10 cellular contexts compared by ENCODE assay signal in genomic region chr12:116053479-116054195, GRCh38.
DNase-seq lines count a peak whose midpoint lies in the region; ATAC-seq and TF ChIP-seq lines count a peak whose summit lies in the region.
"Had no signal": no experiment of that assay in that cellular context is flagged by ENCODE, and none has a peak within 500 bp of the region (broad histone marks: within the 10 kb centered on the region; RNA-seq: fewer than 3 reads in every experiment).

No MANE protein-coding gene starts in this region.

- H2BK5ac ChIP-seq in mesendoderm (ENCODE audit: low read length), result no peak overlapping the region

- H3K23ac ChIP-seq in mesendoderm (ENCODE audit: low read length), result no peak overlapping the region

- peak; percentile 68 for DNase-seq in AG08395 (ENCODE audit: low spot score)
- DNase-seq in OCI-M1 (lab: John Stamatoyannopoulos, UW), result peak; percentile 43
- peak; percentile 82 to 95 for DNase-seq in fibroblast of lung (ENCODE audit: low read depth in 2 of 2)
- no peak for DNase-seq in RPMI8226
- no peak for DNase-seq in mesendoderm
- DNase-seq in SW 1271 (lab: John Stamatoyannopoulos, UW), result no peak
- DNase-seq: CD4-positive, alpha-beta memory T cell had no signal

- ATAC-seq in HG03521 (IDR thresholded peaks at IDR 0.05; ENCODE audit: unreplicated experiment), result no peak

- H4K8ac ChIP-seq in mesendoderm (ENCODE audit: low read depth, low read length), result no peak overlapping the region

- H3K79me2 ChIP-seq in fibroblast of lung (ENCODE audit: control insufficient read depth, insufficient read depth, low read length) (peaks cover 48% of the 10 kb centered on the region), mesendoderm (ENCODE audit: control insufficient read depth, insufficient read depth, low read length) (peaks cover 17% of the 10 kb centered on the region)

- no peak overlapping the region for H3K27ac ChIP-seq in fibroblast of lung (ENCODE audit: insufficient read depth, low read length)
- peak overlapping the region; percentile 17 for H3K27ac ChIP-seq in muscle layer of duodenum (ENCODE audit: low read length)
- no peak overlapping the region for H3K27ac ChIP-seq in mesendoderm (ENCODE audit: low read depth, low read length)
- H3K27ac ChIP-seq: SJSA1 had no signal

- H3K4me1 ChIP-seq in fibroblast of lung (ENCODE audit: control insufficient read depth, extremely low read depth, insufficient read depth, low read length) (peaks cover 9% of the 10 kb centered on the region), muscle layer of duodenum (ENCODE audit: control insufficient read depth in 1 of 2, insufficient read depth in 2 of 2, low read length in 2 of 2) (peaks cover 24 to 59% of the 10 kb centered on the region in 2 donors), mesendoderm (ENCODE audit: control insufficient read depth, low read depth, low read length) (no peaks in the 10 kb centered on the region)

- H3K9ac ChIP-seq in fibroblast of lung (ENCODE audit: insufficient read depth, low read length) (no peak overlapping the region), mesendoderm (ENCODE audit: low read length) (no peak overlapping the region)

- no peak overlapping the region for H4K5ac ChIP-seq in mesendoderm (ENCODE audit: low read length)

- H3K4me3 ChIP-seq in fibroblast of lung (replicated peaks in 1 of 4; ENCODE audit: control extremely low read depth in 1 of 4, insufficient read depth in 1 of 4, low read depth in 3 of 4, low read length in 4 of 4), result no peak overlapping the region
- no peak overlapping the region for H3K4me3 ChIP-seq in muscle layer of duodenum (ENCODE audit: low read depth in 1 of 2, low read length in 2 of 2)
- no peak overlapping the region for H3K4me3 ChIP-seq in mesendoderm (ENCODE audit: low read length)
- H3K4me3 ChIP-seq: SJSA1 had no signal

- H3K56ac ChIP-seq in mesendoderm (ENCODE audit: low read length), result no peak overlapping the region

- WGBS in mesendoderm (ENCODE audit: extremely low coverage, insufficient coverage, low lambda C conversion rate), result no CpG with 5 or more reads among the region's 3 CpGs

- H2BK120ac ChIP-seq in mesendoderm (ENCODE audit: low read depth, low read length), result no peak overlapping the region

- H4K20me1 ChIP-seq in fibroblast of lung (ENCODE audit: control insufficient read depth, extremely low read depth, insufficient read depth, low read length), result no peaks in the 10 kb centered on the region

- no peak overlapping the region for H2AK5ac ChIP-seq in mesendoderm (ENCODE audit: low read length)

- H3K4ac ChIP-seq in mesendoderm (ENCODE audit: low read depth, low read length), result no peak overlapping the region

- H3K18ac ChIP-seq in mesendoderm (ENCODE audit: low read length), result no peak overlapping the region

- peaks cover 9% of the 10 kb centered on the region for H3K79me1 ChIP-seq in mesendoderm (ENCODE audit: low read length)

- H3K27me3 ChIP-seq in fibroblast of lung (ENCODE audit: control insufficient read depth, insufficient read depth, low read length) (no peaks in the 10 kb centered on the region), muscle layer of duodenum (ENCODE audit: low read depth, low read length) (no peaks in the 10 kb centered on the region), mesendoderm (ENCODE audit: insufficient read depth, low read length, poor library complexity) (no peaks in the 10 kb centered on the region)
- H3K27me3 ChIP-seq: SJSA1 had no signal

- H3K4me2 ChIP-seq in fibroblast of lung (ENCODE audit: extremely low read depth, insufficient read depth, low read length), result peak overlapping the region; percentile 21
- H3K4me2 ChIP-seq in mesendoderm (ENCODE audit: low read length), result no peak overlapping the region

- H3K9me3 ChIP-seq in fibroblast of lung (ENCODE audit: control insufficient read depth, insufficient read depth, low read depth, low read length) (no peaks in the 10 kb centered on the region), muscle layer of duodenum (ENCODE audit: control insufficient read depth in 1 of 2, low read length in 2 of 2) (no peaks in the 10 kb centered on the region)
- H3K9me3 ChIP-seq: SJSA1 had no signal

- H2BK15ac ChIP-seq in mesendoderm (replicated peaks; ENCODE audit: low read depth), result no peak overlapping the region

- H3K36me3 ChIP-seq in fibroblast of lung (ENCODE audit: control insufficient read depth, insufficient read depth, low read length) (no peaks in the 10 kb centered on the region), muscle layer of duodenum (ENCODE audit: control insufficient read depth in 1 of 2, insufficient read depth in 2 of 2, low read length in 2 of 2) (no peaks in the 10 kb centered on the region), mesendoderm (ENCODE audit: control insufficient read depth, insufficient read depth, low read length) (no peaks in the 10 kb centered on the region)
- H3K36me3 ChIP-seq: SJSA1 had no signal

- TF ChIP-seq CTCF in fibroblast of lung (conservative IDR thresholded peaks at IDR 0.05 in 1 of 2, IDR thresholded peaks at IDR 0.05 in 1 of 2; ENCODE audit: low read depth in 1 of 2, low read length in 2 of 2), result no peak

- no peak overlapping the region for H2AFZ ChIP-seq in fibroblast of lung (ENCODE audit: low read length)

Comparison
In these comparisons a context has a peak if more than half of its experiments do, and no peak if none do; other contexts are left out.
1. DNase-seq: peak in AG08395 (single experiment), OCI-M1 (single experiment) and fibroblast of lung (2 of 2); none in RPMI8226 (single experiment), mesendoderm (single experiment) and SW 1271 (0 of 2).